In genomic region chr21:44072111-44072510, GRCh38 we compare ENCODE assay signal across 30 cellular contexts.
"Had no signal": no experiment of that assay in that cellular context is flagged by ENCODE, and none has a peak within 500 bp of the region (broad histone marks: within the 10 kb centered on the region; RNA-seq: fewer than 3 reads in every experiment).

No MANE protein-coding gene starts in this region.

- H3K27me3 ChIP-seq: ascending aorta, body of pancreas, SJCRH30 had no signal

- H3K9ac ChIP-seq: SK-N-SH had no signal

- H3K4me3 Mint-ChIP-seq: activated B cell treated with CpG ODN at 0.5 μM for 24 hours; activated CD4-positive, alpha-beta memory T cell treated with anti-CD3 and anti-CD28 coated beads for 36 hours; activated CD4-positive, alpha-beta T cell treated with anti-CD3 and anti-CD28 coated beads, Interleukin-2, amount 10 ng/mL, durations not matched to agents 7 days and 5 days; activated naive CD8-positive, alpha-beta T cell treated with anti-CD3 and anti-CD28 coated beads, Interleukin-2, amount 50 U/mL, for 24 hours; activated T-helper 17 cell treated with anti-CD3 and anti-CD28 coated beads, Interleukin-2, amount 50 U/mL, for 72 hours had no signal

- H3K9me3 ChIP-seq: ascending aorta, body of pancreas, SJCRH30, SK-N-SH had no signal

- H3K27ac ChIP-seq: ascending aorta, body of pancreas, RWPE1, SJCRH30 had no signal

- H3K27ac Mint-ChIP-seq: activated B cell treated with CpG ODN at 0.5 μM for 24 hours; activated CD4-positive, alpha-beta memory T cell treated with anti-CD3 and anti-CD28 coated beads for 36 hours; activated CD4-positive, alpha-beta T cell treated with anti-CD3 and anti-CD28 coated beads, Interleukin-2, amount 10 ng/mL, durations not matched to agents 7 days and 5 days; activated naive CD4-positive, alpha-beta T cell treated with anti-CD3 and anti-CD28 coated beads, Interleukin-2, amount 50 U/mL, for 72 hours; activated naive CD8-positive, alpha-beta T cell treated with anti-CD3 and anti-CD28 coated beads, Interleukin-2, amount 50 U/mL, for 24 hours had no signal

- H3K4me2 ChIP-seq: SK-N-SH had no signal

- DNase-seq: activated B cell treated with CpG ODN at 0.5 μM for 24 hours; activated CD4-positive, alpha-beta memory T cell treated with anti-CD3 and anti-CD28 coated beads for 36 hours; activated CD4-positive, alpha-beta T cell treated with anti-CD3 and anti-CD28 coated beads for 1 hour; activated CD4-positive, alpha-beta T cell treated with anti-CD3 and anti-CD28 coated beads, Interleukin-2, amount 10 ng/mL, durations not matched to agents 7 days and 5 days; activated CD8-positive, alpha-beta memory T cell treated with anti-CD3 and anti-CD28 coated beads for 24 hours; activated gamma-delta T cell; activated naive CD8-positive, alpha-beta T cell treated with anti-CD3 and anti-CD28 coated beads, Interleukin-2, amount 50 U/mL, for 24 hours; activated T-cell treated with anti-CD3 and anti-CD28 coated beads for 4 hours; activated T-cell treated with anti-CD3 and anti-CD28 coated beads, Interleukin-2, amount 50 U/mL, for 48 hours; amniotic stem cell; body of pancreas; central memory CD4-positive, alpha-beta T cell; Kasumi-1; KBM-7; NCI-H1105 treated with DMSO at 0.1 percent for 48 hours; NCI-H1436 treated with DMSO at 0.1 percent for 48 hours; NCI-H187; NCI-H2081; NCI-H510A treated with DMSO at 0.1 percent for 48 hours; NCI-H69; NK-92 treated with Interleukin-12 subunit alpha and Interleukin-12 subunit beta, amount 100 ng/mL, for 24 hours; OCI-M1; Right ventricle myocardium superior; SJCRH30; SK-N-SH had no signal

- H3K27me3 Mint-ChIP-seq: activated B cell treated with CpG ODN at 0.5 μM for 24 hours; activated CD4-positive, alpha-beta memory T cell treated with anti-CD3 and anti-CD28 coated beads for 36 hours; activated CD4-positive, alpha-beta T cell treated with anti-CD3 and anti-CD28 coated beads, Interleukin-2, amount 10 ng/mL, durations not matched to agents 7 days and 5 days; activated naive CD8-positive, alpha-beta T cell treated with anti-CD3 and anti-CD28 coated beads, Interleukin-2, amount 50 U/mL, for 24 hours; activated T-helper 17 cell treated with anti-CD3 and anti-CD28 coated beads, Interleukin-2, amount 50 U/mL, for 72 hours had no signal

- H3K4me1 ChIP-seq: ascending aorta, body of pancreas, SJCRH30 had no signal

- H3K9me3 Mint-ChIP-seq: activated B cell treated with CpG ODN at 0.5 μM for 24 hours; activated CD4-positive, alpha-beta memory T cell treated with anti-CD3 and anti-CD28 coated beads for 36 hours; activated CD4-positive, alpha-beta T cell treated with anti-CD3 and anti-CD28 coated beads, Interleukin-2, amount 10 ng/mL, durations not matched to agents 7 days and 5 days; activated naive CD4-positive, alpha-beta T cell treated with anti-CD3 and anti-CD28 coated beads, Interleukin-2, amount 50 U/mL, for 72 hours; activated naive CD8-positive, alpha-beta T cell treated with anti-CD3 and anti-CD28 coated beads, Interleukin-2, amount 50 U/mL, for 24 hours; activated T-helper 17 cell treated with anti-CD3 and anti-CD28 coated beads, Interleukin-2, amount 50 U/mL, for 72 hours had no signal

- ATAC-seq: activated naive CD4-positive, alpha-beta T cell treated with anti-CD3 and anti-CD28 coated beads, Interleukin-2, amount 50 U/mL, for 72 hours; activated naive CD8-positive, alpha-beta T cell treated with anti-CD3 and anti-CD28 coated beads, Interleukin-2, amount 50 U/mL, for 24 hours; activated T-helper 17 cell treated with anti-CD3 and anti-CD28 coated beads, Interleukin-2, amount 50 U/mL, for 72 hours; body of pancreas; Panc1 had no signal
